In genomic region chr10:132308588-132309451, GRCh38 we compare ENCODE assay signal across 1 cellular context.
TF ChIP-seq lines count a peak whose summit lies in the region.

No MANE protein-coding gene starts in this region.

TF ChIP-seq in K562, 482 proteins besides CTCF, POLR2A, EP300 and RAD21 (continued from another document and continues in another):
- TF ChIP-seq MGA (IDR thresholded peaks at IDR 0.05) (no peak), TRIM28 (IDR thresholded peaks at IDR 0.05) (no peak), RNF2 (IDR thresholded peaks at IDR 0.05) (no peak), ZBTB33 (CRISPR knock-in tag; IDR thresholded peaks at IDR 0.05) (peak; percentile 84), HMGN3 (IDR thresholded peaks at IDR 0.05; ENCODE audit: borderline replicate concordance, extremely low read depth, insufficient read length, low read depth, low read length) (peak; percentile 12), ASH1L (IDR thresholded peaks at IDR 0.05; ENCODE audit: borderline replicate concordance, low read depth, partially characterized antibody) (no peak), BHLHE40 (IDR thresholded peaks at IDR 0.05; ENCODE audit: low read length) (peak; percentile 24; the same call in 1 of the 2 replicates), HSF4 (CRISPR knock-in tag; IDR thresholded peaks at IDR 0.05; ENCODE audit: borderline replicate concordance) (no peak), RUNX1 (IDR thresholded peaks at IDR 0.05; ENCODE audit: low read depth) (no peak), NRF1 (conservative IDR thresholded peaks at IDR 0.05 in 1 of 2, IDR thresholded peaks at IDR 0.05 in 1 of 2) (peak; percentile 22 to 69; a peak in 2 of 4 replicates), ZNF507 (tag; conservative IDR thresholded peaks at IDR 0.05) (no peak), MTA1 (IDR thresholded peaks at IDR 0.05; ENCODE audit: borderline replicate concordance) (no peak), ZNF444 (CRISPR knock-in tag; IDR thresholded peaks at IDR 0.05) (no peak), ZNF140 (CRISPR knock-in tag; IDR thresholded peaks at IDR 0.05) (no peak), ZNF57 (CRISPR knock-in tag; IDR thresholded peaks at IDR 0.05) (no peak), MAZ (CRISPR knock-in tag; conservative IDR thresholded peaks at IDR 0.05 in 1 of 2, IDR thresholded peaks at IDR 0.05 in 1 of 2) (0 out of 4 replicates have a peak, but pooled peaks of 1 of the 2 experiments have one; percentile 1), PHB2 (IDR thresholded peaks at IDR 0.05; ENCODE audit: low read depth) (no peak), ZNF134 (CRISPR knock-in tag; conservative IDR thresholded peaks at IDR 0.05) (no peak), L3MBTL2 (IDR thresholded peaks at IDR 0.05) (peak; percentile 74), ZNF717 (CRISPR knock-in tag; IDR thresholded peaks at IDR 0.05) (no peak), HCFC1 (IDR thresholded peaks at IDR 0.05; ENCODE audit: low read depth, low read length) (no peak), ZFX (CRISPR knock-in tag; IDR thresholded peaks at IDR 0.05) (peak; percentile 44; the same call in 1 of the 2 replicates), TEAD2 (tag; IDR thresholded peaks at IDR 0.05) (no peak), HNRNPK (IDR thresholded peaks at IDR 0.05; ENCODE audit: low read depth, low read length, poor library complexity, severe bottlenecking) (no peak), LCOR (CRISPR knock-in tag; IDR thresholded peaks at IDR 0.05) (no peak)
- TF ChIP-seq, protein P1, sequence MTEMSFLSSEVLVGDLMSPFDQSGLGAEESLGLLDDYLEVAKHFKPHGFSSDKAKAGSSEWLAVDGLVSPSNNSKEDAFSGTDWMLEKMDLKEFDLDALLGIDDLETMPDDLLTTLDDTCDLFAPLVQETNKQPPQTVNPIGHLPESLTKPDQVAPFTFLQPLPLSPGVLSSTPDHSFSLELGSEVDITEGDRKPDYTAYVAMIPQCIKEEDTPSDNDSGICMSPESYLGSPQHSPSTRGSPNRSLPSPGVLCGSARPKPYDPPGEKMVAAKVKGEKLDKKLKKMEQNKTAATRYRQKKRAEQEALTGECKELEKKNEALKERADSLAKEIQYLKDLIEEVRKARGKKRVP (CRISPR knock-in tag; IDR thresholded peaks at IDR 0.05): no peak
- TF ChIP-seq, protein P2, sequence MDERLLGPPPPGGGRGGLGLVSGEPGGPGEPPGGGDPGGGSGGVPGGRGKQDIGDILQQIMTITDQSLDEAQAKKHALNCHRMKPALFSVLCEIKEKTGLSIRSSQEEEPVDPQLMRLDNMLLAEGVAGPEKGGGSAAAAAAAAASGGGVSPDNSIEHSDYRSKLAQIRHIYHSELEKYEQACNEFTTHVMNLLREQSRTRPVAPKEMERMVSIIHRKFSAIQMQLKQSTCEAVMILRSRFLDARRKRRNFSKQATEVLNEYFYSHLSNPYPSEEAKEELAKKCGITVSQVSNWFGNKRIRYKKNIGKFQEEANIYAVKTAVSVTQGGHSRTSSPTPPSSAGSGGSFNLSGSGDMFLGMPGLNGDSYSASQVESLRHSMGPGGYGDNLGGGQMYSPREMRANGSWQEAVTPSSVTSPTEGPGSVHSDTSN (CRISPR knock-in tag; IDR thresholded peaks at IDR 0.05; ENCODE audit: low read depth): no peak
- TF ChIP-seq, protein P2 (tag; conservative IDR thresholded peaks at IDR 0.05; ENCODE audit: low read depth): no peak
- TF ChIP-seq, protein P3, sequence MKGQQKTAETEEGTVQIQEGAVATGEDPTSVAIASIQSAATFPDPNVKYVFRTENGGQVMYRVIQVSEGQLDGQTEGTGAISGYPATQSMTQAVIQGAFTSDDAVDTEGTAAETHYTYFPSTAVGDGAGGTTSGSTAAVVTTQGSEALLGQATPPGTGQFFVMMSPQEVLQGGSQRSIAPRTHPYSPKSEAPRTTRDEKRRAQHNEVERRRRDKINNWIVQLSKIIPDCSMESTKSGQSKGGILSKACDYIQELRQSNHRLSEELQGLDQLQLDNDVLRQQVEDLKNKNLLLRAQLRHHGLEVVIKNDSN (CRISPR knock-in tag; IDR thresholded peaks at IDR 0.05): no peak
- TF ChIP-seq, protein P4, sequence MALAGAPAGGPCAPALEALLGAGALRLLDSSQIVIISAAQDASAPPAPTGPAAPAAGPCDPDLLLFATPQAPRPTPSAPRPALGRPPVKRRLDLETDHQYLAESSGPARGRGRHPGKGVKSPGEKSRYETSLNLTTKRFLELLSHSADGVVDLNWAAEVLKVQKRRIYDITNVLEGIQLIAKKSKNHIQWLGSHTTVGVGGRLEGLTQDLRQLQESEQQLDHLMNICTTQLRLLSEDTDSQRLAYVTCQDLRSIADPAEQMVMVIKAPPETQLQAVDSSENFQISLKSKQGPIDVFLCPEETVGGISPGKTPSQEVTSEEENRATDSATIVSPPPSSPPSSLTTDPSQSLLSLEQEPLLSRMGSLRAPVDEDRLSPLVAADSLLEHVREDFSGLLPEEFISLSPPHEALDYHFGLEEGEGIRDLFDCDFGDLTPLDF (CRISPR knock-in tag; IDR thresholded peaks at IDR 0.05): no peak
- TF ChIP-seq, protein P5, sequence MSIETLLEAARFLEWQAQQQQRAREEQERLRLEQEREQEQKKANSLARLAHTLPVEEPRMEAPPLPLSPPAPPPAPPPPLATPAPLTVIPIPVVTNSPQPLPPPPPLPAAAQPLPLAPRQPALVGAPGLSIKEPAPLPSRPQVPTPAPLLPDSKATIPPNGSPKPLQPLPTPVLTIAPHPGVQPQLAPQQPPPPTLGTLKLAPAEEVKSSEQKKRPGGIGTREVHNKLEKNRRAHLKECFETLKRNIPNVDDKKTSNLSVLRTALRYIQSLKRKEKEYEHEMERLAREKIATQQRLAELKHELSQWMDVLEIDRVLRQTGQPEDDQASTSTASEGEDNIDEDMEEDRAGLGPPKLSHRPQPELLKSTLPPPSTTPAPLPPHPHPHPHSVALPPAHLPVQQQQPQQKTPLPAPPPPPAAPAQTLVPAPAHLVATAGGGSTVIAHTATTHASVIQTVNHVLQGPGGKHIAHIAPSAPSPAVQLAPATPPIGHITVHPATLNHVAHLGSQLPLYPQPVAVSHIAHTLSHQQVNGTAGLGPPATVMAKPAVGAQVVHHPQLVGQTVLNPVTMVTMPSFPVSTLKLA (conservative IDR thresholded peaks at IDR 0.05): 0 out of 4 replicates have a peak, but pooled peaks of 1 of the 2 experiments have one; percentile 7
- TF ChIP-seq, protein P6, sequence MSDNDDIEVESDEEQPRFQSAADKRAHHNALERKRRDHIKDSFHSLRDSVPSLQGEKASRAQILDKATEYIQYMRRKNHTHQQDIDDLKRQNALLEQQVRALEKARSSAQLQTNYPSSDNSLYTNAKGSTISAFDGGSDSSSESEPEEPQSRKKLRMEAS (CRISPR knock-in tag; IDR thresholded peaks at IDR 0.05): peak; percentile 49
- TF ChIP-seq, protein P7, sequence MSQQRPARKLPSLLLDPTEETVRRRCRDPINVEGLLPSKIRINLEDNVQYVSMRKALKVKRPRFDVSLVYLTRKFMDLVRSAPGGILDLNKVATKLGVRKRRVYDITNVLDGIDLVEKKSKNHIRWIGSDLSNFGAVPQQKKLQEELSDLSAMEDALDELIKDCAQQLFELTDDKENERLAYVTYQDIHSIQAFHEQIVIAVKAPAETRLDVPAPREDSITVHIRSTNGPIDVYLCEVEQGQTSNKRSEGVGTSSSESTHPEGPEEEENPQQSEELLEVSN (IDR thresholded peaks at IDR 0.05; ENCODE audit: borderline replicate concordance in 1 of 2, extremely low read depth in 1 of 2, insufficient read depth in 1 of 2, insufficient read length in 1 of 2, low read depth in 1 of 2, low read length in 1 of 2, poor library complexity in 1 of 2, severe bottlenecking in 1 of 2): peak; percentile 51 to 73
